Comparison of ENCODE assay signal across 3 cellular contexts in the genomic region with DNA sequence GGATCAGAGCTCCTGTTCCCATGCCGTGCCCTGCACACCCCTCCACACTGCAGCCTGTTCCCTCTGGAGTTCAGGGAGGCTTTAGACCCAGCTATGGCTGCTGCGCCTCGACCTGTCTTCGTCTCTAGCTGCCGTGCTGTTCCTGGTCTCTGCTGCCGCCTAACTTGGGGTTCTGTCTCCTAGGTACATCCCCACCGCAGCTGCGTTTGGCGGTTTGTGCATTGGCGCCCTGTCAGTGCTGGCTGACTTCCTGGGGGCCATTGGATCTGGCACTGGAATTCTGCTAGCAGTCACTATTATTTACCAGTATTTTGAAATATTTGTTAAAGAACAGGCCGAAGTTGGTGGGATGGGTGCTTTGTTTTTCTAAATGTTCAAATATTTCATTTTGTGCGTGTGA.
A peak's percentile ranks its signal among the peaks of the same experiment; 100 is the strongest.
TF ChIP-seq lines count a peak whose summit lies in the region.

No MANE protein-coding gene starts in this region.

TF ChIP-seq in WTC11, 78 proteins besides CTCF, POLR2A, EP300 and RAD21:
- TF ChIP-seq SMAD4 (CRISPR knock-in tag; IDR thresholded peaks at IDR 0.05) (no peak), ZNF138 (CRISPR knock-in tag; conservative IDR thresholded peaks at IDR 0.05) (no peak), GTF2I (CRISPR knock-in tag; conservative IDR thresholded peaks at IDR 0.05) (no peak), EMX1 (CRISPR knock-in tag; IDR thresholded peaks at IDR 0.05) (no peak), ATF1 (CRISPR knock-in tag; IDR thresholded peaks at IDR 0.05) (no peak), CREB1 (CRISPR knock-in tag; IDR thresholded peaks at IDR 0.05) (no peak), SOX15 (CRISPR knock-in tag; IDR thresholded peaks at IDR 0.05) (no peak), ZNF671 (CRISPR knock-in tag; IDR thresholded peaks at IDR 0.05) (no peak), HMGA2 (CRISPR knock-in tag; IDR thresholded peaks at IDR 0.05) (no peak)
- TF ChIP-seq, protein P1, sequence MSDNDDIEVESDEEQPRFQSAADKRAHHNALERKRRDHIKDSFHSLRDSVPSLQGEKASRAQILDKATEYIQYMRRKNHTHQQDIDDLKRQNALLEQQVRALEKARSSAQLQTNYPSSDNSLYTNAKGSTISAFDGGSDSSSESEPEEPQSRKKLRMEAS (CRISPR knock-in tag; IDR thresholded peaks at IDR 0.05), result no peak
- TF ChIP-seq, protein P2, sequence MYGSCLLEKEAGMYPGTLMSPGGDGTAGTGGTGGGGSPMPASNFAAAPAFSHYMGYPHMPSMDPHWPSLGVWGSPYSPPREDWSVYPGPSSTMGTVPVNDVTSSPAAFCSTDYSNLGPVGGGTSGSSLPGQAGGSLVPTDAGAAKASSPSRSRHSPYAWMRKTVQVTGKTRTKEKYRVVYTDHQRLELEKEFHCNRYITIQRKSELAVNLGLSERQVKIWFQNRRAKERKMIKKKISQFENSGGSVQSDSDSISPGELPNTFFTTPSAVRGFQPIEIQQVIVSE (CRISPR knock-in tag; IDR thresholded peaks at IDR 0.05; ENCODE audit: borderline replicate concordance), result no peak

TF ChIP-seq in K562, 482 proteins besides CTCF, POLR2A, EP300 and RAD21:
- peak; percentile 36; the same call in 1 of the 2 replicates for TF ChIP-seq POLR2G (IDR thresholded peaks at IDR 0.05; ENCODE audit: low read depth, low read length)
- no peak for TF ChIP-seq HMGN3 (IDR thresholded peaks at IDR 0.05; ENCODE audit: borderline replicate concordance, extremely low read depth, insufficient read length, low read depth, low read length)

TF ChIP-seq in HepG2, 621 proteins besides CTCF, POLR2A, EP300 and RAD21:
- TF ChIP-seq, protein P3, sequence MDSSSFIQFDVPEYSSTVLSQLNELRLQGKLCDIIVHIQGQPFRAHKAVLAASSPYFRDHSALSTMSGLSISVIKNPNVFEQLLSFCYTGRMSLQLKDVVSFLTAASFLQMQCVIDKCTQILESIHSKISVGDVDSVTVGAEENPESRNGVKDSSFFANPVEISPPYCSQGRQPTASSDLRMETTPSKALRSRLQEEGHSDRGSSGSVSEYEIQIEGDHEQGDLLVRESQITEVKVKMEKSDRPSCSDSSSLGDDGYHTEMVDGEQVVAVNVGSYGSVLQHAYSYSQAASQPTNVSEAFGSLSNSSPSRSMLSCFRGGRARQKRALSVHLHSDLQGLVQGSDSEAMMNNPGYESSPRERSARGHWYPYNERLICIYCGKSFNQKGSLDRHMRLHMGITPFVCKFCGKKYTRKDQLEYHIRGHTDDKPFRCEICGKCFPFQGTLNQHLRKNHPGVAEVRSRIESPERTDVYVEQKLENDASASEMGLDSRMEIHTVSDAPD (CRISPR knock-in tag; IDR thresholded peaks at IDR 0.05), result no peak
- TF ChIP-seq FOXK2 (IDR thresholded peaks at IDR 0.05) (no peak), POLR2G (IDR thresholded peaks at IDR 0.05; ENCODE audit: low read depth, low read length) (0 out of 2 replicates have a peak, but pooled peaks have one; percentile 34), NFE2L1 (CRISPR knock-in tag; IDR thresholded peaks at IDR 0.05; ENCODE audit: borderline replicate concordance) (no peak), ZFP37 (CRISPR knock-in tag; IDR thresholded peaks at IDR 0.05; ENCODE audit: borderline replicate concordance) (no peak), ZSCAN20 (CRISPR knock-in tag; IDR thresholded peaks at IDR 0.05; ENCODE audit: borderline replicate concordance) (no peak), ZKSCAN1 (IDR thresholded peaks at IDR 0.05; ENCODE audit: low read length) (no peak), TEAD3 (CRISPR knock-in tag; optimal IDR thresholded peaks at IDR 0.05; ENCODE audit: borderline replicate concordance) (no peak), AGO2 (optimal IDR thresholded peaks at IDR 0.05; ENCODE audit: low read depth, low read length) (peak; percentile 76), ZNF317 (CRISPR knock-in tag; IDR thresholded peaks at IDR 0.05) (no peak), CC2D1A (CRISPR knock-in tag; IDR thresholded peaks at IDR 0.05) (no peak), RBM22 (optimal IDR thresholded peaks at IDR 0.05; ENCODE audit: low read length) (peak; percentile 72), ELF1 (CRISPR knock-in tag; IDR thresholded peaks at IDR 0.05) (no peak), HMG20A (CRISPR knock-in tag; IDR thresholded peaks at IDR 0.05; ENCODE audit: borderline replicate concordance) (no peak), REL (CRISPR knock-in tag; conservative IDR thresholded peaks at IDR 0.05) (no peak), ZFP90 (CRISPR knock-in tag; IDR thresholded peaks at IDR 0.05; ENCODE audit: borderline replicate concordance) (no peak), MXI1 (IDR thresholded peaks at IDR 0.05; ENCODE audit: borderline replicate concordance, low read depth, low read length) (no peak), MBD4 (IDR thresholded peaks at IDR 0.05; ENCODE audit: borderline replicate concordance, low read length) (no peak), SP5 (CRISPR knock-in tag; IDR thresholded peaks at IDR 0.05; ENCODE audit: borderline replicate concordance, low read depth) (no peak), ZFY (CRISPR knock-in tag; IDR thresholded peaks at IDR 0.05) (no peak)
- TF ChIP-seq, protein P4, sequence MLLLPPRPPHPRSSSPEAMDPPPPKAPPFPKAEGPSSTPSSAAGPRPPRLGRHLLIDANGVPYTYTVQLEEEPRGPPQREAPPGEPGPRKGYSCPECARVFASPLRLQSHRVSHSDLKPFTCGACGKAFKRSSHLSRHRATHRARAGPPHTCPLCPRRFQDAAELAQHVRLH (CRISPR knock-in tag; IDR thresholded peaks at IDR 0.05; ENCODE audit: borderline replicate concordance, low read depth), result no peak
- TF ChIP-seq, protein P5, sequence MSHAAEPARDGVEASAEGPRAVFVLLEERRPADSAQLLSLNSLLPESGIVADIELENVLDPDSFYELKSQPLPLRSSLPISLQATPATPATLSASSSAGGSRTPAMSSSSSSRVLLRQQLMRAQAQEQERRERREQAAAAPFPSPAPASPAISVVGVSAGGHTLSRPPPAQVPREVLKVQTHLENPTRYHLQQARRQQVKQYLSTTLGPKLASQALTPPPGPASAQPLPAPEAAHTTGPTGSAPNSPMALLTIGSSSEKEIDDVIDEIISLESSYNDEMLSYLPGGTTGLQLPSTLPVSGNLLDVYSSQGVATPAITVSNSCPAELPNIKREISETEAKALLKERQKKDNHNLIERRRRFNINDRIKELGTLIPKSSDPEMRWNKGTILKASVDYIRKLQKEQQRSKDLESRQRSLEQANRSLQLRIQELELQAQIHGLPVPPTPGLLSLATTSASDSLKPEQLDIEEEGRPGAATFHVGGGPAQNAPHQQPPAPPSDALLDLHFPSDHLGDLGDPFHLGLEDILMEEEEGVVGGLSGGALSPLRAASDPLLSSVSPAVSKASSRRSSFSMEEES (CRISPR knock-in tag; IDR thresholded peaks at IDR 0.05), result no peak
- TF ChIP-seq, protein P6, sequence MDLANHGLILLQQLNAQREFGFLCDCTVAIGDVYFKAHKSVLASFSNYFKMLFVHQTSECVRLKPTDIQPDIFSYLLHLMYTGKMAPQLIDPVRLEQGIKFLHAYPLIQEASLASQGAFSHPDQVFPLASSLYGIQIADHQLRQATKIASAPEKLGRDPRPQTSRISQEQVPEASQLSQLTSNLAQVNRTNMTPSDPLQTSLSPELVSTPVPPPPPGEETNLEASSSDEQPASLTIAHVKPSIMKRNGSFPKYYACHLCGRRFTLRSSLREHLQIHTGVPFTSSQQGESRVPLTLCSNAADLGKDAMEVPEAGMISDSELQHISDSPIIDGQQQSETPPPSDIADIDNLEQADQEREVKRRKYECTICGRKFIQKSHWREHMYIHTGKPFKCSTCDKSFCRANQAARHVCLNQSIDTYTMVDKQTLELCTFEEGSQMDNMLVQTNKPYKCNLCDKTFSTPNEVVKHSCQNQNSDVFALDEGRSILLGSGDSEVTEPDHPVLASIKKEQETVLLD (CRISPR knock-in tag; IDR thresholded peaks at IDR 0.05; ENCODE audit: low read depth), result no peak
- TF ChIP-seq, protein P7, sequence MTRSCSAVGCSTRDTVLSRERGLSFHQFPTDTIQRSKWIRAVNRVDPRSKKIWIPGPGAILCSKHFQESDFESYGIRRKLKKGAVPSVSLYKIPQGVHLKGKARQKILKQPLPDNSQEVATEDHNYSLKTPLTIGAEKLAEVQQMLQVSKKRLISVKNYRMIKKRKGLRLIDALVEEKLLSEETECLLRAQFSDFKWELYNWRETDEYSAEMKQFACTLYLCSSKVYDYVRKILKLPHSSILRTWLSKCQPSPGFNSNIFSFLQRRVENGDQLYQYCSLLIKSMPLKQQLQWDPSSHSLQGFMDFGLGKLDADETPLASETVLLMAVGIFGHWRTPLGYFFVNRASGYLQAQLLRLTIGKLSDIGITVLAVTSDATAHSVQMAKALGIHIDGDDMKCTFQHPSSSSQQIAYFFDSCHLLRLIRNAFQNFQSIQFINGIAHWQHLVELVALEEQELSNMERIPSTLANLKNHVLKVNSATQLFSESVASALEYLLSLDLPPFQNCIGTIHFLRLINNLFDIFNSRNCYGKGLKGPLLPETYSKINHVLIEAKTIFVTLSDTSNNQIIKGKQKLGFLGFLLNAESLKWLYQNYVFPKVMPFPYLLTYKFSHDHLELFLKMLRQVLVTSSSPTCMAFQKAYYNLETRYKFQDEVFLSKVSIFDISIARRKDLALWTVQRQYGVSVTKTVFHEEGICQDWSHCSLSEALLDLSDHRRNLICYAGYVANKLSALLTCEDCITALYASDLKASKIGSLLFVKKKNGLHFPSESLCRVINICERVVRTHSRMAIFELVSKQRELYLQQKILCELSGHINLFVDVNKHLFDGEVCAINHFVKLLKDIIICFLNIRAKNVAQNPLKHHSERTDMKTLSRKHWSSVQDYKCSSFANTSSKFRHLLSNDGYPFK (CRISPR knock-in tag; IDR thresholded peaks at IDR 0.05; ENCODE audit: borderline replicate concordance), result no peak
- TF ChIP-seq, protein P8, sequence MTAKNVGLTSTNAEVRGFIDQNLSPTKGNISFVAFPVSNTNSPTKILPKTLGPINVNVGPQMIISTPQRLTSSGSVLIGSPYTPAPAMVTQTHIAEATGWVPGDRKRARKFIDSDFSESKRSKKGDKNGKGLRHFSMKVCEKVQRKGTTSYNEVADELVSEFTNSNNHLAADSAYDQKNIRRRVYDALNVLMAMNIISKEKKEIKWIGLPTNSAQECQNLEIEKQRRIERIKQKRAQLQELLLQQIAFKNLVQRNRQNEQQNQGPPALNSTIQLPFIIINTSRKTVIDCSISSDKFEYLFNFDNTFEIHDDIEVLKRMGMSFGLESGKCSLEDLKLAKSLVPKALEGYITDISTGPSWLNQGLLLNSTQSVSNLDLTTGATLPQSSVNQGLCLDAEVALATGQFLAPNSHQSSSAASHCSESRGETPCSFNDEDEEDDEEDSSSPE (CRISPR knock-in tag; IDR thresholded peaks at IDR 0.05), result no peak
- TF ChIP-seq, protein P9, sequence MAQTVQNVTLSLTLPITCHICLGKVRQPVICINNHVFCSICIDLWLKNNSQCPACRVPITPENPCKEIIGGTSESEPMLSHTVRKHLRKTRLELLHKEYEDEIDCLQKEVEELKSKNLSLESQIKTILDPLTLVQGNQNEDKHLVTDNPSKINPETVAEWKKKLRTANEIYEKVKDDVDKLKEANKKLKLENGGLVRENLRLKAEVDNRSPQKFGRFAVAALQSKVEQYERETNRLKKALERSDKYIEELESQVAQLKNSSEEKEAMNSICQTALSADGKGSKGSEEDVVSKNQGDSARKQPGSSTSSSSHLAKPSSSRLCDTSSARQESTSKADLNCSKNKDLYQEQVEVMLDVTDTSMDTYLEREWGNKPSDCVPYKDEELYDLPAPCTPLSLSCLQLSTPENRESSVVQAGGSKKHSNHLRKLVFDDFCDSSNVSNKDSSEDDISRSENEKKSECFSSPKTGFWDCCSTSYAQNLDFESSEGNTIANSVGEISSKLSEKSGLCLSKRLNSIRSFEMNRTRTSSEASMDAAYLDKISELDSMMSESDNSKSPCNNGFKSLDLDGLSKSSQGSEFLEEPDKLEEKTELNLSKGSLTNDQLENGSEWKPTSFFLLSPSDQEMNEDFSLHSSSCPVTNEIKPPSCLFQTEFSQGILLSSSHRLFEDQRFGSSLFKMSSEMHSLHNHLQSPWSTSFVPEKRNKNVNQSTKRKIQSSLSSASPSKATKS (CRISPR knock-in tag; IDR thresholded peaks at IDR 0.05), result no peak
